15 cellular contexts compared by ENCODE assay signal in genomic region chr17:66649818-66650489, GRCh38.
A peak's percentile ranks its signal among the peaks of the same experiment; 100 is the strongest.
DNase-seq lines count a peak whose midpoint lies in the region; ATAC-seq lines count a peak whose summit lies in the region.
"Had no signal": no experiment of that assay in that cellular context is flagged by ENCODE, and none has a peak within 500 bp of the region (broad histone marks: within the 10 kb centered on the region; RNA-seq: fewer than 3 reads in every experiment).

No MANE protein-coding gene starts in this region.

- peak overlapping the region; percentile 5 for H3K27ac ChIP-seq in CD8-positive, alpha-beta memory T cell (ENCODE audit: low read depth, low read length)
- no peak overlapping the region for H3K27ac ChIP-seq in naive thymus-derived CD4-positive, alpha-beta T cell (ENCODE audit: low read depth, low read length)

- H3K27me3 Mint-ChIP-seq in activated T-cell treated with anti-CD3 and anti-CD28 coated beads, Interleukin-2, amount 50 U/mL, for 4 hours (ENCODE audit: low read depth): no peaks in the 10 kb centered on the region
- peaks cover 0 to 2% of the 10 kb centered on the region in 2 donors for H3K27me3 Mint-ChIP-seq in CD8-positive, alpha-beta memory T cell
- H3K27me3 Mint-ChIP-seq in activated CD8-positive, alpha-beta T cell treated with anti-CD3 and anti-CD28 coated beads, Interleukin-2, amount 10 ng/mL, durations not matched to agents 7 days and 5 days (ENCODE audit: low read depth): no peaks in the 10 kb centered on the region
- H3K27me3 Mint-ChIP-seq in naive thymus-derived CD4-positive, alpha-beta T cell: no peaks in the 10 kb centered on the region

- H3K4me1 ChIP-seq in CD8-positive, alpha-beta memory T cell (ENCODE audit: insufficient read depth, low read length): peaks cover 8% of the 10 kb centered on the region
- H3K4me1 ChIP-seq in naive thymus-derived CD4-positive, alpha-beta T cell (ENCODE audit: control insufficient read depth in 2 of 2, insufficient read depth in 2 of 2, low read length in 2 of 2): no peaks in the 10 kb centered on the region

- POLR2A ChIA-PET in CD8-positive, alpha-beta memory T cell (lab: Charles Lee): no interaction called here
- POLR2A ChIA-PET in activated CD8-positive, alpha-beta T cell treated with anti-CD3 and anti-CD28 coated beads, Interleukin-2, amount 10 ng/mL, durations not matched to agents 7 days and 5 days (lab: Charles Lee): no interaction called here
- POLR2A ChIA-PET in naive thymus-derived CD4-positive, alpha-beta T cell (lab: Charles Lee): interaction anchor here (1.3 kb wide), 1 partner anchor 13 kb away, joined by 3 read pairs; no protein-coding TSS in a partner anchor

- DNase-seq in activated T-cell treated with anti-CD3 and anti-CD28 coated beads, Interleukin-2, amount 50 U/mL, for 4 hours: no peak
- no peak for DNase-seq in activated T-cell treated with anti-CD3 and anti-CD28 coated beads, Interleukin-2, amount 50 U/mL, for 1 hour
- no peak for DNase-seq in CD8-positive, alpha-beta memory T cell
- DNase-seq in activated CD8-positive, alpha-beta T cell treated with anti-CD3 and anti-CD28 coated beads, Interleukin-2, amount 10 ng/mL, durations not matched to agents 7 days and 5 days: no peak
- no peak for DNase-seq in naive thymus-derived CD4-positive, alpha-beta T cell
- DNase-seq in EL: no peak
- DNase-seq: ACHN, KG1, NCI-H1092 treated with DMSO at 0.1 percent for 48 hours, NCI-H1694 treated with DMSO at 0.1 percent for 48 hours, NCI-H69, PC-3 had no signal

- H3K27me3 ChIP-seq in CD8-positive, alpha-beta memory T cell (ENCODE audit: insufficient read depth, low read length, poor library complexity, severe bottlenecking): no peaks in the 10 kb centered on the region
- no peaks in the 10 kb centered on the region for H3K27me3 ChIP-seq in naive thymus-derived CD4-positive, alpha-beta T cell (ENCODE audit: control insufficient read depth in 2 of 2, insufficient read depth in 2 of 2, low read length in 2 of 2)

- H3K36me3 ChIP-seq in CD8-positive, alpha-beta memory T cell (ENCODE audit: insufficient read depth, low read length): peaks cover 13% of the 10 kb centered on the region
- H3K36me3 ChIP-seq in naive thymus-derived CD4-positive, alpha-beta T cell (ENCODE audit: control insufficient read depth in 2 of 3, insufficient read depth in 3 of 3, low read length in 3 of 3): peaks cover 0 to 63% (median 5%) of the 10 kb centered on the region in 3 experiments

- CTCF ChIA-PET in CD8-positive, alpha-beta memory T cell (lab: Charles Lee): no interaction called here
- CTCF ChIA-PET in activated CD8-positive, alpha-beta T cell treated with anti-CD3 and anti-CD28 coated beads, Interleukin-2, amount 10 ng/mL, durations not matched to agents 7 days and 5 days (lab: Charles Lee): interaction anchor here (0.9 to 2.8 kb wide), 4 partner anchors 10 to 83 kb away, joined by 3 to 8 read pairs (median 3); no protein-coding TSS in a partner anchor
- CTCF ChIA-PET in naive thymus-derived CD4-positive, alpha-beta T cell (lab: Charles Lee): interaction anchor here (0.6 kb wide), 2 partner anchors 33 to 139 kb away, joined by 3 read pairs; no protein-coding TSS in a partner anchor

- peak overlapping the region; percentile 50 for H3K4me3 Mint-ChIP-seq in activated T-cell treated with anti-CD3 and anti-CD28 coated beads, Interleukin-2, amount 50 U/mL, for 4 hours
- peak overlapping the region; percentile 18 to 85 (median 79) for H3K4me3 Mint-ChIP-seq in CD8-positive, alpha-beta memory T cell
- no peak overlapping the region for H3K4me3 Mint-ChIP-seq in activated CD8-positive, alpha-beta T cell treated with anti-CD3 and anti-CD28 coated beads, Interleukin-2, amount 10 ng/mL, durations not matched to agents 7 days and 5 days
- peak overlapping the region in 1 of 10 donors; percentile 26 for H3K4me3 Mint-ChIP-seq in naive thymus-derived CD4-positive, alpha-beta T cell
- H3K4me3 Mint-ChIP-seq: B cell had no signal

- H3K36me3 Mint-ChIP-seq in activated T-cell treated with anti-CD3 and anti-CD28 coated beads, Interleukin-2, amount 50 U/mL, for 4 hours (ENCODE audit: insufficient read depth): peaks cover 47% of the 10 kb centered on the region
- H3K36me3 Mint-ChIP-seq in CD8-positive, alpha-beta memory T cell: peaks cover 4 to 36% (median 18%) of the 10 kb centered on the region in 3 donors
- peaks cover 44% of the 10 kb centered on the region for H3K36me3 Mint-ChIP-seq in activated CD8-positive, alpha-beta T cell treated with anti-CD3 and anti-CD28 coated beads, Interleukin-2, amount 10 ng/mL, durations not matched to agents 7 days and 5 days (ENCODE audit: low read depth)
- H3K36me3 Mint-ChIP-seq in naive thymus-derived CD4-positive, alpha-beta T cell: peaks cover 33 to 70% (median 50%) of the 10 kb centered on the region in 5 donors

- H3K27ac Mint-ChIP-seq in CD8-positive, alpha-beta memory T cell: peak overlapping the region; percentile 54 to 96 (median 90)
- H3K27ac Mint-ChIP-seq in activated CD8-positive, alpha-beta T cell treated with anti-CD3 and anti-CD28 coated beads, Interleukin-2, amount 10 ng/mL, durations not matched to agents 7 days and 5 days: peak overlapping the region; percentile 22
- H3K27ac Mint-ChIP-seq in naive thymus-derived CD4-positive, alpha-beta T cell: peak overlapping the region in 6 of 9 donors; percentile 22 to 75 (median 48)
- H3K27ac Mint-ChIP-seq: B cell had no signal

- H3K4me1 Mint-ChIP-seq in activated T-cell treated with anti-CD3 and anti-CD28 coated beads, Interleukin-2, amount 50 U/mL, for 4 hours (ENCODE audit: low read depth): peaks cover 52% of the 10 kb centered on the region
- peaks cover 24 to 33% (median 25%) of the 10 kb centered on the region in 3 donors for H3K4me1 Mint-ChIP-seq in CD8-positive, alpha-beta memory T cell
- peaks cover 24% of the 10 kb centered on the region for H3K4me1 Mint-ChIP-seq in activated CD8-positive, alpha-beta T cell treated with anti-CD3 and anti-CD28 coated beads, Interleukin-2, amount 10 ng/mL, durations not matched to agents 7 days and 5 days (ENCODE audit: low read depth)
- peaks cover 25 to 66% (median 46%) of the 10 kb centered on the region in 7 donors for H3K4me1 Mint-ChIP-seq in naive thymus-derived CD4-positive, alpha-beta T cell
- H3K4me1 Mint-ChIP-seq: B cell had no signal

- no peak overlapping the region for H3K4me3 ChIP-seq in CD8-positive, alpha-beta memory T cell (ENCODE audit: low read length)
- no peak overlapping the region for H3K4me3 ChIP-seq in naive thymus-derived CD4-positive, alpha-beta T cell (ENCODE audit: low read length)

- H3K9me3 ChIP-seq in CD8-positive, alpha-beta memory T cell (ENCODE audit: low read length): no peaks in the 10 kb centered on the region
- no peaks in the 10 kb centered on the region for H3K9me3 ChIP-seq in naive thymus-derived CD4-positive, alpha-beta T cell (ENCODE audit: control insufficient read depth in 2 of 3, low read length in 3 of 3)

- no peaks in the 10 kb centered on the region for H3K9me3 Mint-ChIP-seq in activated T-cell treated with anti-CD3 and anti-CD28 coated beads, Interleukin-2, amount 50 U/mL, for 4 hours
- H3K9me3 Mint-ChIP-seq in CD8-positive, alpha-beta memory T cell: no peaks in the 10 kb centered on the region
- H3K9me3 Mint-ChIP-seq in activated CD8-positive, alpha-beta T cell treated with anti-CD3 and anti-CD28 coated beads, Interleukin-2, amount 10 ng/mL, durations not matched to agents 7 days and 5 days (ENCODE audit: insufficient read depth): no peaks in the 10 kb centered on the region
- peaks cover 0 to 1% (median 0%) of the 10 kb centered on the region in 11 donors for H3K9me3 Mint-ChIP-seq in naive thymus-derived CD4-positive, alpha-beta T cell

- intact Hi-C loops in naive thymus-derived CD4-positive, alpha-beta T cell (cut with micrococcal nuclease): no loop called here

- peak in 1 of 2 donors; percentile 33 for ATAC-seq in activated T-cell treated with anti-CD3 and anti-CD28 coated beads, Interleukin-2, amount 50 U/mL, for 4 hours
- no peak for ATAC-seq in activated CD8-positive, alpha-beta T cell treated with anti-CD3 and anti-CD28 coated beads, Interleukin-2, amount 10 ng/mL, durations not matched to agents 7 days and 5 days
- ATAC-seq in naive thymus-derived CD4-positive, alpha-beta T cell: peak; percentile 22
- ATAC-seq in HG03520 (IDR thresholded peaks at IDR 0.05; ENCODE audit: unreplicated experiment) (no peak), HG02588 (IDR thresholded peaks at IDR 0.05; ENCODE audit: unreplicated experiment) (no peak)
- ATAC-seq: PC-3 had no signal

Comparison
In these comparisons a context has a peak if more than half of its experiments do, and no peak if none do; other contexts are left out.
1. H3K27ac Mint-ChIP-seq: peak in every context shown above with its lines; median percentile 90 in CD8-positive, alpha-beta memory T cell; 48 in naive thymus-derived CD4-positive, alpha-beta T cell; 22 in activated CD8-positive, alpha-beta T cell treated with anti-CD3 and anti-CD28 coated beads, Interleukin-2, amount 10 ng/mL, durations not matched to agents 7 days and 5 days.